Comparison of ENCODE assay signal across 39 cellular contexts in the genomic region with DNA sequence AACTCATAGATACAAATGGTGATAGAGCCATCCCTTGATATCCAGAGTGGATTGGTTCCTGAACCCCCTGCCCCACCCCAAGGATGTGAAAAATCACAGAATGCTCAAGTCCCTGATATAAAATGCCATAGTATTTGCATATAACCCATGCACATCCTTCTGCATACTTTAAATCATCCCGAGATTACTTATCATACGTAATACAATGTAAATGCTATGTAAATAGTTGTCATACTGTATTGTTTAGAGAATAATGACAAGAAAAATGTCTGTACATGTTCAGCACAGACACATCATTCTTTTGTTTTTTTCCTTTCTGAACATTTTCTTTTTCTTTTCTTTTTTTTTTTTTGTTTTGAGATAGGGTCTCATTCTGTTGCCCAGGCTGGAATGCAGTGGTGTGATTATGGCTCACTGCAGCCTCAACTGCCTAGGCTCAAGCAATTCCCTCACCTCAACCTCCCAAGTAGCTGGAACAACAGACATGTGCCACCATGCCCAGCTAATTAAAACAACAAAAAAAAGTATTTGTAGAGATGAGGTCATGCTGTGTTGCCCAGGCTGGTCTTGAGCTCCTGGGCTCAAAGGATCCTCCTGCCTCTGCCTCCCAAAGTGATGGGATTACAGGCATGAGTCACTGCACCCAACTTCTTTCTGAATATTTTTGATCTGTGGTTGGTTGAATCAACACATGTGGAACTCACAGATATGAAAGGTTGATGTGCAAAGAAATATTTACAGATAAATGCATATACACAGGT. TPM values are rescaled to one million over a fixed set of nuclear protein-coding genes. Genes with fewer than 3 reads are reported as not detected.
DNase-seq lines count a peak whose midpoint lies in the region; FAIRE-seq and TF ChIP-seq lines count a peak whose summit lies in the region.
"Had no signal": no experiment of that assay in that cellular context is flagged by ENCODE, and none has a peak within 500 bp of the region (broad histone marks: within the 10 kb centered on the region; RNA-seq: fewer than 3 reads in every experiment).

No MANE protein-coding gene starts in this region.

- H3K36me3 ChIP-seq in breast epithelium (no peaks in the 10 kb centered on the region), bronchial epithelial cell (ENCODE audit: control insufficient read depth, insufficient read depth, low read length) (no peaks in the 10 kb centered on the region), Caco-2 (ENCODE audit: control insufficient read depth, insufficient read depth, low read length) (no peaks in the 10 kb centered on the region)
- H3K36me3 ChIP-seq: esophagus muscularis mucosa, heart left ventricle, right atrium auricular region, thyroid gland had no signal

- TF ChIP-seq CTCF in MCF 10A (IDR thresholded peaks at IDR 0.05; ENCODE audit: unreplicated experiment) (no peak), breast epithelium (IDR thresholded peaks at IDR 0.05) (no peak), bronchial epithelial cell (IDR thresholded peaks at IDR 0.05; ENCODE audit: insufficient read depth, low read length, severe bottlenecking) (no peak), Caco-2 (IDR thresholded peaks at IDR 0.05; ENCODE audit: insufficient read depth in 1 of 2, low read depth in 1 of 2, low read length in 1 of 2, severe bottlenecking in 1 of 2, unreplicated experiment in 1 of 2) (no peak)

- peak; percentile 13 for FAIRE-seq in bronchial epithelial cell (lab: Jason Lieb, UNC)
- FAIRE-seq: astrocyte, GM18507 had no signal

- POLR2A ChIA-PET in MCF 10A (lab: Yijun Ruan, JAX) (interaction anchor here (0.6 kb wide), 1 partner anchor 142 kb away, joined by 3 read pairs; no protein-coding TSS in a partner anchor), Caco-2 (lab: Charles Lee) (no interaction called here)

- no peak overlapping the region for H3K27ac ChIP-seq in breast epithelium
- H3K27ac ChIP-seq: esophagus muscularis mucosa, heart left ventricle, HL-60, right atrium auricular region, SK-N-MC, thyroid gland had no signal

- no peaks in the 10 kb centered on the region for H3K9me3 ChIP-seq in breast epithelium
- no peaks in the 10 kb centered on the region for H3K9me3 ChIP-seq in Caco-2
- H3K9me3 ChIP-seq: esophagus muscularis mucosa, heart left ventricle, right atrium auricular region, thyroid gland had no signal

- CTCF ChIA-PET in MCF 10A (lab: Yijun Ruan, JAX), result interaction anchor here (0.6 to 0.7 kb wide), 2 partner anchors 336 to 1875 kb away, joined by 3 read pairs; no protein-coding TSS in a partner anchor
- CTCF ChIA-PET in Caco-2 (lab: Charles Lee), result no interaction called here

- H3K9me3 Mint-ChIP-seq in MCF 10A (ENCODE audit: unreplicated experiment) (no peaks in the 10 kb centered on the region), Caco-2 (ENCODE audit: unreplicated experiment) (no peaks in the 10 kb centered on the region)
- H3K9me3 Mint-ChIP-seq in activated naive CD8-positive, alpha-beta T cell treated with anti-CD3 and anti-CD28 coated beads for 36 hours, result no peaks in the 10 kb centered on the region
- H3K9me3 Mint-ChIP-seq: activated B cell treated with CpG ODN at 0.5 μM for 24 hours; activated naive CD8-positive, alpha-beta T cell treated with anti-CD3 and anti-CD28 coated beads, Interleukin-2, amount 50 U/mL, for 24 hours; activated T-cell treated with anti-CD3 and anti-CD28 coated beads, Interleukin-2, amount 50 U/mL, for 72 hours; CD8-positive, alpha-beta T cell; central memory CD8-positive, alpha-beta T cell; dendritic cell treated with granulocyte-macrophage colony-stimulating factor and Interleukin-4, amounts not matched to agents 40 ng/mL and 50 ng/mL, for 4 days had no signal

- H3K27me3 Mint-ChIP-seq in MCF 10A (ENCODE audit: insufficient read depth, unreplicated experiment) (no peaks in the 10 kb centered on the region), Caco-2 (ENCODE audit: insufficient read depth, unreplicated experiment) (no peaks in the 10 kb centered on the region)
- H3K27me3 Mint-ChIP-seq in activated naive CD8-positive, alpha-beta T cell treated with anti-CD3 and anti-CD28 coated beads for 36 hours, result no peaks in the 10 kb centered on the region
- H3K27me3 Mint-ChIP-seq: activated naive CD8-positive, alpha-beta T cell treated with anti-CD3 and anti-CD28 coated beads, Interleukin-2, amount 50 U/mL, for 24 hours; dendritic cell treated with granulocyte-macrophage colony-stimulating factor and Interleukin-4, amounts not matched to agents 40 ng/mL and 50 ng/mL, for 4 days had no signal

- intact Hi-C loops in MCF 10A (cut with micrococcal nuclease) (no loop called here), breast epithelium (cut with DNase I; ENCODE audit: low total_unique reads) (no loop called here), Caco-2 (cut with micrococcal nuclease; ENCODE audit: unreplicated experiment) (no loop called here)

- H3K4me1 ChIP-seq in breast epithelium, result no peaks in the 10 kb centered on the region
- no peaks in the 10 kb centered on the region for H3K4me1 ChIP-seq in Caco-2
- H3K4me1 ChIP-seq: esophagus muscularis mucosa, heart left ventricle, right atrium auricular region, thyroid gland had no signal

- H3K4me3 ChIP-seq in breast epithelium (no peak overlapping the region), bronchial epithelial cell (ENCODE audit: low read depth, low read length) (no peak overlapping the region), Caco-2 (ENCODE audit: low read depth, low read length) (no peak overlapping the region)
- H3K4me3 ChIP-seq: esophagus muscularis mucosa, heart left ventricle, right atrium auricular region, SK-N-MC, smooth muscle cell, thyroid gland had no signal

- H3K27ac Mint-ChIP-seq in MCF 10A (ENCODE audit: low read depth, unreplicated experiment), result peak overlapping the region; percentile 64
- H3K27ac Mint-ChIP-seq in activated naive CD8-positive, alpha-beta T cell treated with anti-CD3 and anti-CD28 coated beads for 36 hours, result no peak overlapping the region
- no peak overlapping the region for H3K27ac Mint-ChIP-seq in Caco-2 (ENCODE audit: unreplicated experiment)
- H3K27ac Mint-ChIP-seq: activated B cell treated with CpG ODN at 0.5 μM for 24 hours; activated CD8-positive, alpha-beta memory T cell treated with anti-CD3 and anti-CD28 coated beads, Interleukin-2, amount 10 ng/mL, durations not matched to agents 7 days and 5 days; activated naive CD8-positive, alpha-beta T cell treated with anti-CD3 and anti-CD28 coated beads, Interleukin-2, amount 50 U/mL, for 24 hours; B cell; CD8-positive, alpha-beta T cell; dendritic cell treated with granulocyte-macrophage colony-stimulating factor and Interleukin-4, amounts not matched to agents 40 ng/mL and 50 ng/mL, for 4 days had no signal

- H3K4me3 Mint-ChIP-seq in MCF 10A (ENCODE audit: unreplicated experiment), result no peak overlapping the region
- H3K4me3 Mint-ChIP-seq in activated naive CD8-positive, alpha-beta T cell treated with anti-CD3 and anti-CD28 coated beads for 36 hours, result no peak overlapping the region
- no peak overlapping the region for H3K4me3 Mint-ChIP-seq in Caco-2 (ENCODE audit: unreplicated experiment)
- H3K4me3 Mint-ChIP-seq: activated B cell treated with CpG ODN at 0.5 μM for 24 hours; activated CD8-positive, alpha-beta memory T cell treated with anti-CD3 and anti-CD28 coated beads, Interleukin-2, amount 10 ng/mL, durations not matched to agents 7 days and 5 days; activated naive CD8-positive, alpha-beta T cell treated with anti-CD3 and anti-CD28 coated beads, Interleukin-2, amount 50 U/mL, for 24 hours; activated T-cell treated with anti-CD3 and anti-CD28 coated beads, Interleukin-2, amount 50 U/mL, for 72 hours; B cell; CD8-positive, alpha-beta T cell; central memory CD8-positive, alpha-beta T cell; dendritic cell treated with granulocyte-macrophage colony-stimulating factor and Interleukin-4, amounts not matched to agents 40 ng/mL and 50 ng/mL, for 4 days had no signal

- no peaks in the 10 kb centered on the region for H3K27me3 ChIP-seq in breast epithelium
- no peaks in the 10 kb centered on the region for H3K27me3 ChIP-seq in bronchial epithelial cell (ENCODE audit: control insufficient read depth, insufficient read depth, low read length)
- no peaks in the 10 kb centered on the region for H3K27me3 ChIP-seq in Caco-2 (replicated peaks; ENCODE audit: control insufficient read depth, insufficient read depth, low read length)
- H3K27me3 ChIP-seq: esophagus muscularis mucosa, heart left ventricle, right atrium auricular region, thyroid gland had no signal

- DNase-seq in MCF 10A (ENCODE audit: unreplicated experiment) (peak; percentile 53), breast epithelium (ENCODE audit: low spot score in 2 of 2) (no peak), NCI-H226 (peak; percentile 43), bronchial epithelial cell (ENCODE audit: low read depth) (peak; percentile 95), activated T-cell treated with anti-CD3 and anti-CD28 coated beads for 4 hours (no peak), Caco-2 (no peak)
- DNase-seq in activated naive CD8-positive, alpha-beta T cell treated with anti-CD3 and anti-CD28 coated beads for 36 hours, result no peak
- DNase-seq in stimulated activated naive CD4-positive, alpha-beta T cell treated with Interleukin-2 at 50 U/mL for 16 hours (lab: John Stamatoyannopoulos, UW), result no peak
- DNase-seq: ACHN; activated B cell treated with CpG ODN at 0.5 μM for 24 hours; activated CD4-positive, alpha-beta T cell treated with anti-CD3 and anti-CD28 coated beads, Interleukin-2, amount 50 U/mL, for 4 hours; activated CD8-positive, alpha-beta memory T cell treated with anti-CD3 and anti-CD28 coated beads, Interleukin-2, amount 10 ng/mL, durations not matched to agents 7 days and 5 days; activated naive CD8-positive, alpha-beta T cell treated with anti-CD3 and anti-CD28 coated beads, Interleukin-2, amount 50 U/mL, for 24 hours; activated T-cell treated with anti-CD3 and anti-CD28 coated beads, Interleukin-2, amount 50 U/mL, for 72 hours; CD8-positive, alpha-beta T cell; DMS79 treated with DMSO at 0.1 percent for 48 hours; foreskin fibroblast; heart left ventricle; islet precursor cell; Kasumi-1; left ventricle myocardium superior; NCI-H146; NCI-H446; NCI-H82; posterior cingulate gyrus; stimulated activated CD4-positive, alpha-beta T cell treated with anti-CD3 and anti-CD28 coated beads, Interleukin-2, amount 100 ng/mL, for 24 hours; T-helper 1 cell; thyroid gland had no signal

- no TSS peak for BruUV-seq in MCF 10A (replicated peaks; lab: Mats Ljungman, UMichigan)
- BruUV-seq in Caco-2 (replicated peaks; lab: Mats Ljungman, UMichigan), result no TSS peak

- H3K4me1 Mint-ChIP-seq in MCF 10A (ENCODE audit: insufficient read depth, unreplicated experiment), result peaks cover 11% of the 10 kb centered on the region
- no peaks in the 10 kb centered on the region for H3K4me1 Mint-ChIP-seq in activated naive CD8-positive, alpha-beta T cell treated with anti-CD3 and anti-CD28 coated beads for 36 hours
- no peaks in the 10 kb centered on the region for H3K4me1 Mint-ChIP-seq in Caco-2 (ENCODE audit: low read depth, unreplicated experiment)
- H3K4me1 Mint-ChIP-seq: activated B cell treated with CpG ODN at 0.5 μM for 24 hours; activated CD8-positive, alpha-beta memory T cell treated with anti-CD3 and anti-CD28 coated beads, Interleukin-2, amount 10 ng/mL, durations not matched to agents 7 days and 5 days; activated naive CD8-positive, alpha-beta T cell treated with anti-CD3 and anti-CD28 coated beads, Interleukin-2, amount 50 U/mL, for 24 hours; B cell; central memory CD8-positive, alpha-beta T cell had no signal

- TF ChIP-seq POLR2A in breast epithelium (IDR thresholded peaks at IDR 0.05), result no peak

- no peaks in the 10 kb centered on the region for H3K36me3 Mint-ChIP-seq in MCF 10A (ENCODE audit: insufficient read depth, unreplicated experiment)
- no peaks in the 10 kb centered on the region for H3K36me3 Mint-ChIP-seq in activated naive CD8-positive, alpha-beta T cell treated with anti-CD3 and anti-CD28 coated beads for 36 hours
- no peaks in the 10 kb centered on the region for H3K36me3 Mint-ChIP-seq in Caco-2 (ENCODE audit: insufficient read depth, unreplicated experiment)
- H3K36me3 Mint-ChIP-seq: activated CD8-positive, alpha-beta memory T cell treated with anti-CD3 and anti-CD28 coated beads, Interleukin-2, amount 10 ng/mL, durations not matched to agents 7 days and 5 days; CD8-positive, alpha-beta T cell had no signal

RNA-seq across cellular contexts. Expression of gene SEPTIN11, which starts 18.7 kb away (rescaled TPM):
- total RNA-seq in MCF 10A (2022) (57.1 and 82.7 TPM in 2 replicates), breast epithelium (100 to 1,000 TPM in 2 of 3 donors, 10 to 100 TPM in 1; 78.6 to 362 (median 329) TPM), bronchial epithelial cell (49.2 and 49.5 TPM in 2 replicates), Caco-2 (2022) (119 and 127 TPM in 2 replicates)
- 10 to 100 TPM; 66.4 to 74.1 TPM for total RNA-seq in activated naive CD8-positive, alpha-beta T cell treated with anti-CD3 and anti-CD28 coated beads for 36 hours

RNA-seq across cellular contexts. Expression of gene SOWAHB, which starts 33.0 kb away (rescaled TPM):
- total RNA-seq in MCF 10A (2022) (0.12 and 0.58 TPM in 2 replicates), breast epithelium (1 to 10 TPM in 2 of 3 donors, not detected in 1; 2.9 to 5.3 TPM), bronchial epithelial cell (15.0 and 21.1 TPM in 2 replicates), Caco-2 (2022) (6.3 and 7.4 TPM in 2 replicates)
- under 1 TPM in 1 of 2 experiments, not detected in 1; 0.12 TPM for total RNA-seq in activated naive CD8-positive, alpha-beta T cell treated with anti-CD3 and anti-CD28 coated beads for 36 hours
- total RNA-seq: activated B cell treated with CpG ODN at 0.5 μM for 24 hours; activated CD8-positive, alpha-beta memory T cell treated with anti-CD3 and anti-CD28 coated beads, Interleukin-2, amount 10 ng/mL, durations not matched to agents 7 days and 5 days; activated T-cell treated with anti-CD3 and anti-CD28 coated beads, Interleukin-2, amount 50 U/mL, for 72 hours; B cell; CD8-positive, alpha-beta T cell; esophagus muscularis mucosa; left ventricle myocardium superior; mesenteric fat pad; right atrium auricular region had no signal

Comparison
In these comparisons a context has a peak if more than half of its experiments do, and no peak if none do; other contexts are left out.
1. DNase-seq: peak in MCF 10A (single experiment), NCI-H226 (single experiment) and bronchial epithelial cell (single experiment); none in breast epithelium (0 of 2), activated naive CD8-positive, alpha-beta T cell treated with anti-CD3 and anti-CD28 coated beads for 36 hours (single experiment), activated T-cell treated with anti-CD3 and anti-CD28 coated beads for 4 hours (single experiment), stimulated activated naive CD4-positive, alpha-beta T cell treated with Interleukin-2 at 50 U/mL for 16 hours (single experiment) and Caco-2 (0 of 2).